Comparison of ENCODE assay signal across 8 cellular contexts in genomic region chr11:119065369-119065768, GRCh38. TPM values are rescaled to one million over a fixed set of nuclear protein-coding genes. Genes with fewer than 3 reads are reported as not detected.
DNase-seq lines count a peak whose midpoint lies in the region; ATAC-seq and TF ChIP-seq lines count a peak whose summit lies in the region.

No MANE protein-coding gene starts in this region.

- no peak for ATAC-seq in PC-3
- no peak for ATAC-seq in right lobe of liver
- no peak for ATAC-seq in GM19035 (IDR thresholded peaks at IDR 0.05; ENCODE audit: unreplicated experiment)
- no peak for ATAC-seq in HG03378 (IDR thresholded peaks at IDR 0.05; ENCODE audit: unreplicated experiment)

- H3K4me2 ChIP-seq in PC-3 (ENCODE audit: low read length): no peak overlapping the region

- no peak overlapping the region for H3K9ac ChIP-seq in PC-3 (ENCODE audit: low read length)

- CTCF ChIA-PET in PC-3 (lab: Charles Lee): interaction anchor here (0.6 to 1.0 kb wide), 2 partner anchors 70 to 216 kb away, joined by 3 read pairs; no protein-coding TSS in a partner anchor

- H3K4me3 ChIP-seq in cardiac muscle cell: no peak overlapping the region
- H3K4me3 ChIP-seq in right atrium auricular region: no peak overlapping the region
- H3K4me3 ChIP-seq in PC-3 (ENCODE audit: low read length): no peak overlapping the region
- H3K4me3 ChIP-seq in right lobe of liver: no peak overlapping the region

- peaks cover 47% of the 10 kb centered on the region for H3K79me2 ChIP-seq in PC-3 (ENCODE audit: low read length)

- intact Hi-C loops in PC-3 (cut with micrococcal nuclease) (no loop called here), right lobe of liver (cut with DNase I) (no loop called here)

- no peak for TF ChIP-seq POLR2A in right lobe of liver (IDR thresholded peaks at IDR 0.05)

- H3K27me3 ChIP-seq in cardiac muscle cell: no peaks in the 10 kb centered on the region
- H3K27me3 ChIP-seq in right atrium auricular region: no peaks in the 10 kb centered on the region
- no peaks in the 10 kb centered on the region for H3K27me3 ChIP-seq in PC-3 (ENCODE audit: low read length)
- H3K27me3 ChIP-seq in right lobe of liver: no peaks in the 10 kb centered on the region

- no TSS peak for BruUV-seq in PC-3 (replicated peaks; lab: Mats Ljungman, UMichigan)

- H3K36me3 ChIP-seq in cardiac muscle cell (peaks cover 4% of the 10 kb centered on the region), right atrium auricular region (peaks cover 5% of the 10 kb centered on the region), PC-3 (ENCODE audit: low read depth, low read length) (peaks cover 4% of the 10 kb centered on the region; the same call in 1 of the 2 replicates), right lobe of liver (peaks cover 0 to 5% (median 0%) of the 10 kb centered on the region in 4 donors)

- H3K4me1 ChIP-seq in cardiac muscle cell (ENCODE audit: low read depth) (peaks cover 3% of the 10 kb centered on the region), right atrium auricular region (peaks cover 0 to 35% of the 10 kb centered on the region in 2 donors), PC-3 (ENCODE audit: insufficient read depth, low read length) (peaks cover 14% of the 10 kb centered on the region; the same call in 1 of the 2 replicates), right lobe of liver (peaks cover 0 to 22% (median 0%) of the 10 kb centered on the region in 4 donors)

- no peaks in the 10 kb centered on the region for H3K9me2 ChIP-seq in PC-3 (replicated peaks; ENCODE audit: low read length)

- H3K9me3 ChIP-seq in cardiac muscle cell (ENCODE audit: low read depth) (no peaks in the 10 kb centered on the region), right atrium auricular region (no peaks in the 10 kb centered on the region), PC-3 (ENCODE audit: low read length) (no peaks in the 10 kb centered on the region), right lobe of liver (no peaks in the 10 kb centered on the region)

- WGBS in right lobe of liver (ENCODE audit: insufficient coverage, low coverage, low lambda C conversion rate, missing lambda C conversion rate): 66% methylated on average over 4 of the region's 4 CpGs

- H3F3A ChIP-seq in PC-3 (ENCODE audit: low read length, unreplicated experiment): no peaks in the 10 kb centered on the region

- no peaks in the 10 kb centered on the region for H4K20me1 ChIP-seq in PC-3 (ENCODE audit: low read length)

- DNase-seq in cardiac muscle cell (ENCODE audit: low read depth in 1 of 2, low spot score in 1 of 2) (peak in 1 of 2 donors; percentile 45), right atrium auricular region (ENCODE audit: low spot score) (no peak), PC-3 (peak; percentile 66), right lobe of liver (no peak), NCI-H2171 (lab: John Stamatoyannopoulos, UW) (no peak)
- peak; percentile 6 for DNase-seq in activated gamma-delta T cell treated with anti-CD3 and anti-CD28 coated beads, Interleukin-2, amount 50 U/mL, for 16 hours (ENCODE audit: low read depth)

- TF ChIP-seq CTCF in cardiac muscle cell (IDR thresholded peaks at IDR 0.05; ENCODE audit: low read depth, low read length) (peak; percentile 48), right atrium auricular region (IDR thresholded peaks at IDR 0.05) (peak in 1 of 2 donors; percentile 33), PC-3 (conservative IDR thresholded peaks at IDR 0.05; ENCODE audit: low read depth, low read length) (peak; percentile 79), right lobe of liver (IDR thresholded peaks at IDR 0.05) (peak in 3 of 4 donors; percentile 27 to 40 (median 32))

- H3K27ac ChIP-seq in cardiac muscle cell (no peak overlapping the region), right atrium auricular region (no peak overlapping the region), PC-3 (ENCODE audit: low read length) (no peak overlapping the region), right lobe of liver (no peak overlapping the region)

- POLR2A ChIA-PET in PC-3 (lab: Charles Lee; ENCODE audit: unreplicated experiment): no interaction called here

- H2AFZ ChIP-seq in PC-3 (ENCODE audit: low read length): no peak overlapping the region

RNA-seq across cellular contexts. Expression of gene VPS11, which starts 2.2 kb away (rescaled TPM):
- total RNA-seq in cardiac muscle cell (22.1 and 34.1 TPM in 2 replicates), right atrium auricular region (10 to 100 TPM; 22.0 to 23.7 TPM), PC-3 (2014; rRNA removed) (48.3 and 48.7 TPM in 2 replicates), right lobe of liver (10 to 100 TPM in 4 of 6 experiments, 1 to 10 TPM in 2; 8.5 to 18.3 (median 11.3) TPM)
- 22.3 and 23.7 TPM in 2 replicates for polyA plus RNA-seq in cardiac muscle cell

RNA-seq across cellular contexts. Expression of gene HYOU1, which starts 8.4 kb away (rescaled TPM):
- total RNA-seq in cardiac muscle cell (103 and 187 TPM in 2 replicates), right atrium auricular region (10 to 100 TPM; 56.8 to 69.7 TPM), PC-3 (2014; rRNA removed) (168 and 208 TPM in 2 replicates), right lobe of liver (100 to 1,000 TPM; 107 to 202 (median 171) TPM)
- polyA plus RNA-seq in cardiac muscle cell: 65.5 and 125 TPM in 2 replicates

RNA-seq across cellular contexts. Expression of gene HMBS, which starts 19.3 kb away (rescaled TPM):
- 9.6 and 17.2 TPM in 2 replicates for total RNA-seq in cardiac muscle cell
- 55.2 and 92.9 TPM in 2 replicates for polyA plus RNA-seq in cardiac muscle cell
- total RNA-seq in right atrium auricular region: 10 to 100 TPM in 1 of 2 donors, 1 to 10 TPM in 1; 4.9 to 13.3 TPM
- 9.3 and 22.5 TPM in 2 replicates for total RNA-seq in PC-3 (2014; rRNA removed)
- total RNA-seq in right lobe of liver: 10 to 100 TPM; 11.3 to 35.3 (median 14.6) TPM

RNA-seq across cellular contexts. Expression of gene SLC37A4, which starts 34.7 kb away (rescaled TPM):
- total RNA-seq in cardiac muscle cell: 38.7 and 41.4 TPM in 2 replicates
- polyA plus RNA-seq in cardiac muscle cell: 36.7 and 41.3 TPM in 2 replicates
- total RNA-seq in right atrium auricular region: 10 to 100 TPM in 1 of 2 donors, 1 to 10 TPM in 1; 8.2 to 11.1 TPM
- total RNA-seq in PC-3 (2014; rRNA removed): 31.4 and 35.4 TPM in 2 replicates
- total RNA-seq in right lobe of liver: 100 to 1,000 TPM in 4 of 6 experiments, 10 to 100 TPM in 2; 78.5 to 177 (median 147) TPM

RNA-seq across cellular contexts. Expression of gene DPAGT1, which starts 36.3 kb away (rescaled TPM):
- total RNA-seq in cardiac muscle cell (31.4 and 36.0 TPM in 2 replicates), right atrium auricular region (10 to 100 TPM; 15.8 to 18.6 TPM), PC-3 (2014; rRNA removed) (68.0 and 82.4 TPM in 2 replicates), right lobe of liver (10 to 100 TPM; 29.8 to 55.5 (median 41.6) TPM)
- polyA plus RNA-seq in cardiac muscle cell: 57.9 and 77.3 TPM in 2 replicates

Comparison
In these comparisons a context has a peak if more than half of its experiments do, and no peak if none do; other contexts are left out.
1. DNase-seq: peak in PC-3 (single experiment) and activated gamma-delta T cell treated with anti-CD3 and anti-CD28 coated beads, Interleukin-2, amount 50 U/mL, for 16 hours (single experiment); none in right atrium auricular region (single experiment), right lobe of liver (0 of 3) and NCI-H2171 (single experiment).